Comparison of ENCODE assay signal across 1 cellular context in genomic region chr17:28500712-28501379, GRCh38.
TF ChIP-seq lines count a peak whose summit lies in the region.

No MANE protein-coding gene starts in this region.

TF ChIP-seq in GM23338, 12 proteins besides CTCF, POLR2A, EP300 and RAD21 (continued from another document):
- no peak for TF ChIP-seq ZNF462 (CRISPR knock-in tag; IDR thresholded peaks at IDR 0.05)
- no peak for TF ChIP-seq ZNF114 (CRISPR knock-in tag; IDR thresholded peaks at IDR 0.05)
- no peak for TF ChIP-seq NANOG (IDR thresholded peaks at IDR 0.05; ENCODE audit: borderline replicate concordance)
- no peak for TF ChIP-seq JUNB (IDR thresholded peaks at IDR 0.05; ENCODE audit: unreplicated experiment)
- no peak for TF ChIP-seq STAT1 (IDR thresholded peaks at IDR 0.05; ENCODE audit: unreplicated experiment)
TF ChIP-seq in GM23338: peak in this region for 0.
